In the genomic region with DNA sequence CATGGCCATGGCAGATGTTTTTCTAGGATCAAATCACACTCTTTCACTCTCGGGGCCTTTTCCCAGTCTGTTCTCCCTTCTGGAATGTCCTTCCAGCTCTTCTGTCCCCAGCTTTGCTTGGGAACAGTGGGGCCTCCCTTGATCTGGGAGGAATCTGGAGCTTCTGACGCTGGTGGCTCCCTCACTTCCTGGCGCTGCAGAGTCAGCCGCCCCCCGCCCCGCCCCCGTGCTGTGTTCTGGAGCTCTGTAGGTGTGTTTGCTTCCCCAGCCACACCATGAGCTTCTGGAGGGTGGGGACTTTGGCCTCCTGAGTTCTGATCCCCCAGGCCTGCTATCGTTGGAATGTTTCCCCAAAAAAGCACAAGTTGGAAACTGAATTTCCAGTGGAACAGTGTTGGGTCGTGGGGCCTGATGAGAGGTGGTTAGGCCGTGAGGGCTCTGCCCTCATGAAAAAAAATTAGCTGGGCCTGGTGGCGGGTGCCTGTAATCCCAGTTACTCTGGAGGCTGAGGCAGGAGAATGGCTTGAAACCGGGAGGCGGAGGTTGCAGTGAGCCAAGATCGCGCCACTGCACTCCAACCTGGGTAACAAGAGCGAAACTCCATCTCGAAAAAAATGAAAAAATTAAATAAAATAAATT, we compare ENCODE assay signal across 23 cellular contexts. TPM values are rescaled to one million over a fixed set of nuclear protein-coding genes. Genes with fewer than 3 reads are reported as not detected.
A peak's percentile ranks its signal among the peaks of the same experiment; 100 is the strongest.
DNase-seq lines count a peak whose midpoint lies in the region; ATAC-seq, FAIRE-seq and TF ChIP-seq lines count a peak whose summit lies in the region.
"Had no signal": no experiment of that assay in that cellular context is flagged by ENCODE, and none has a peak within 500 bp of the region (broad histone marks: within the 10 kb centered on the region; RNA-seq: fewer than 3 reads in every experiment).

No MANE protein-coding gene starts in this region.

- CTCF ChIA-PET in activated CD8-positive, alpha-beta T cell treated with anti-CD3 and anti-CD28 coated beads for 36 hours (lab: Charles Lee): interaction anchor here (1.1 to 1.9 kb wide), 2 partner anchors 12 to 20 kb away, joined by 4 to 6 read pairs; no protein-coding TSS in a partner anchor
- CTCF ChIA-PET in activated CD8-positive, alpha-beta T cell treated with anti-CD3 and anti-CD28 coated beads, Interleukin-2, amount 10 ng/mL, durations not matched to agents 7 days and 5 days (lab: Charles Lee): interaction anchor here (1.1 kb wide), 1 partner anchor 19 kb away, joined by 7 read pairs; no protein-coding TSS in a partner anchor
- CTCF ChIA-PET in K562 (lab: Yijun Ruan, JAX; ENCODE audit: low intra/inter-chr PET ratio): no interaction called here

- no peak for TF ChIP-seq POLR2A in K562 (conservative IDR thresholded peaks at IDR 0.05)
- TF ChIP-seq POLR2A in erythroblast (IDR thresholded peaks at IDR 0.05; ENCODE audit: low read length): no peak

- no peaks in the 10 kb centered on the region for H3K27me3 ChIP-seq in K562 (ENCODE audit: control insufficient read depth in 2 of 2, insufficient read depth in 2 of 2, low read length in 2 of 2)
- H3K27me3 ChIP-seq: gastrocnemius medialis, upper lobe of right lung had no signal

- in situ Hi-C loops in K562 (cut with MboI): no loop called here

- no TSS peak for BruUV-seq in K562 (replicated peaks; lab: Mats Ljungman, UMichigan)

- no peaks in the 10 kb centered on the region for H3K36me3 ChIP-seq in K562 (ENCODE audit: control insufficient read depth, insufficient read depth, low read length)
- H3K36me3 ChIP-seq: gastrocnemius medialis, upper lobe of right lung had no signal

- no peak overlapping the region for H3K4me3 ChIP-seq in K562
- H3K4me3 ChIP-seq: gastrocnemius medialis, upper lobe of right lung had no signal

- H3K9me3 Mint-ChIP-seq in activated CD8-positive, alpha-beta T cell treated with anti-CD3 and anti-CD28 coated beads for 36 hours: no peaks in the 10 kb centered on the region
- no peaks in the 10 kb centered on the region for H3K9me3 Mint-ChIP-seq in activated CD8-positive, alpha-beta T cell treated with anti-CD3 and anti-CD28 coated beads, Interleukin-2, amount 10 ng/mL, durations not matched to agents 7 days and 5 days (ENCODE audit: insufficient read depth)
- no peaks in the 10 kb centered on the region for H3K9me3 Mint-ChIP-seq in type B pancreatic cell
- H3K9me3 Mint-ChIP-seq in stimulated activated effector memory CD8-positive, alpha-beta T cell treated with anti-CD3 and anti-CD28 coated beads, Interleukin-12 subunit alpha, Interleukin-12 subunit beta, amount 100 ng/mL, for 72 hours: no peaks in the 10 kb centered on the region
- H3K9me3 Mint-ChIP-seq: activated CD4-positive, alpha-beta T cell treated with anti-CD3 and anti-CD28 coated beads, Interleukin-2, amount 10 ng/mL, durations not matched to agents 24 days and 14 days; stimulated activated naive CD8-positive, alpha-beta T cell treated with anti-CD3 and anti-CD28 coated beads, Interleukin-15, Interleukin-2, amounts not matched to agents 100 ng/mL and 50 ng/mL, for 24 hours; T-cell had no signal

- no peaks in the 10 kb centered on the region for H3K9me3 ChIP-seq in K562 (replicated peaks; ENCODE audit: control insufficient read depth, insufficient read depth, low read depth, low read length)
- H3K9me3 ChIP-seq: gastrocnemius medialis, upper lobe of right lung had no signal

- no peak overlapping the region for H3K4me3 Mint-ChIP-seq in activated CD8-positive, alpha-beta T cell treated with anti-CD3 and anti-CD28 coated beads for 36 hours
- no peak overlapping the region for H3K4me3 Mint-ChIP-seq in activated CD8-positive, alpha-beta T cell treated with anti-CD3 and anti-CD28 coated beads, Interleukin-2, amount 10 ng/mL, durations not matched to agents 7 days and 5 days
- peak overlapping the region; percentile 44 for H3K4me3 Mint-ChIP-seq in type B pancreatic cell
- no peak overlapping the region for H3K4me3 Mint-ChIP-seq in stimulated activated effector memory CD8-positive, alpha-beta T cell treated with anti-CD3 and anti-CD28 coated beads, Interleukin-12 subunit alpha, Interleukin-12 subunit beta, amount 100 ng/mL, for 72 hours
- H3K4me3 Mint-ChIP-seq: activated CD4-positive, alpha-beta T cell treated with anti-CD3 and anti-CD28 coated beads, Interleukin-2, amount 10 ng/mL, durations not matched to agents 24 days and 14 days; stimulated activated naive CD8-positive, alpha-beta T cell treated with anti-CD3 and anti-CD28 coated beads, Interleukin-15, Interleukin-2, amounts not matched to agents 100 ng/mL and 50 ng/mL, for 24 hours had no signal

- peak overlapping the region; percentile 80 for H2AFZ ChIP-seq in K562 (ENCODE audit: low read depth, low read length)

- H3K27ac ChIP-seq in K562 (ENCODE audit: extremely low read depth, low read depth, low read length): 0 out of 3 replicates have a peak overlapping the region, but pooled peaks have one; percentile 22
- H3K27ac ChIP-seq: gastrocnemius medialis, HL-60, parathyroid adenoma, upper lobe of right lung had no signal

- peaks cover 21 to 30% of the 10 kb centered on the region in 2 experiments for H3K4me1 ChIP-seq in K562 (replicated peaks in 1 of 2; ENCODE audit: control insufficient read depth in 2 of 2, insufficient read depth in 2 of 2, low read length in 2 of 2)
- H3K4me1 ChIP-seq: gastrocnemius medialis, parathyroid adenoma, upper lobe of right lung had no signal

- no peak for FAIRE-seq in K562 (lab: Jason Lieb, UNC)
- FAIRE-seq: bronchial epithelial cell, GM19239, H54 had no signal

- 0 out of 2 replicates have a peak overlapping the region, but pooled peaks have one; percentile 11 for H3K4me2 ChIP-seq in K562 (ENCODE audit: insufficient read depth, low read length)

- H4K20me1 ChIP-seq in K562 (replicated peaks; ENCODE audit: control insufficient read depth, insufficient read depth, low read length): no peaks in the 10 kb centered on the region

- DNase-seq in activated CD8-positive, alpha-beta T cell treated with anti-CD3 and anti-CD28 coated beads for 36 hours: peak; percentile 14
- DNase-seq in activated CD8-positive, alpha-beta T cell treated with anti-CD3 and anti-CD28 coated beads, Interleukin-2, amount 10 ng/mL, durations not matched to agents 7 days and 5 days: no peak
- DNase-seq in K562 (ENCODE audit: extremely low read depth in 1 of 4, low spot score in 3 of 4) (peak in 3 of 4 experiments; percentile 33 to 52 (median 51)), left kidney (ENCODE audit: low read depth, low spot score) (peak; percentile 74), type B pancreatic cell (ENCODE audit: extremely low spot score, unreplicated experiment) (no peak), erythroblast (lab: John Stamatoyannopoulos, UW) (no peak), kidney tubule cell (ENCODE audit: low spot score) (no peak)
- no peak for DNase-seq in stimulated activated effector memory CD8-positive, alpha-beta T cell treated with anti-CD3 and anti-CD28 coated beads, Interleukin-12 subunit alpha, Interleukin-12 subunit beta, amount 100 ng/mL, for 72 hours (ENCODE audit: low spot score in 2 of 2)
- DNase-seq: activated CD4-positive, alpha-beta T cell treated with anti-CD3 and anti-CD28 coated beads, Interleukin-2, amount 10 ng/mL, durations not matched to agents 24 days and 14 days; activated CD8-positive, alpha-beta memory T cell treated with anti-CD3 and anti-CD28 coated beads, Interleukin-2, amount 50 U/mL, for 48 hours; activated effector memory CD4-positive, alpha-beta T cell treated with Interleukin-2 at 50 U/mL for 16 hours; Calu3; gastrocnemius medialis; Karpas-422; NCI-H2081 treated with DMSO at 0.1 percent for 48 hours; T-cell; upper lobe of right lung had no signal

- no peak for TF ChIP-seq RAD21 in K562 (CRISPR knock-in tag; conservative IDR thresholded peaks at IDR 0.05 in 1 of 2, IDR thresholded peaks at IDR 0.05 in 1 of 2)

- no peak for TF ChIP-seq CTCF in activated CD8-positive, alpha-beta T cell treated with anti-CD3 and anti-CD28 coated beads for 36 hours (IDR thresholded peaks at IDR 0.05)
- TF ChIP-seq CTCF in K562 (IDR thresholded peaks at IDR 0.05 in 2 of 3, conservative IDR thresholded peaks at IDR 0.05 in 1 of 3; ENCODE audit: insufficient read depth in 2 of 3, low read depth in 1 of 3, low read length in 3 of 3) (no peak), type B pancreatic cell (conservative IDR thresholded peaks at IDR 0.05) (no peak)

- no peaks in the 10 kb centered on the region for H3K36me3 Mint-ChIP-seq in activated CD8-positive, alpha-beta T cell treated with anti-CD3 and anti-CD28 coated beads for 36 hours (ENCODE audit: low read depth)
- H3K36me3 Mint-ChIP-seq in activated CD8-positive, alpha-beta T cell treated with anti-CD3 and anti-CD28 coated beads, Interleukin-2, amount 10 ng/mL, durations not matched to agents 7 days and 5 days (ENCODE audit: low read depth): no peaks in the 10 kb centered on the region
- no peaks in the 10 kb centered on the region for H3K36me3 Mint-ChIP-seq in type B pancreatic cell
- no peaks in the 10 kb centered on the region for H3K36me3 Mint-ChIP-seq in stimulated activated effector memory CD8-positive, alpha-beta T cell treated with anti-CD3 and anti-CD28 coated beads, Interleukin-12 subunit alpha, Interleukin-12 subunit beta, amount 100 ng/mL, for 72 hours
- H3K36me3 Mint-ChIP-seq: T-cell had no signal

- intact Hi-C loops in activated CD8-positive, alpha-beta T cell treated with anti-CD3 and anti-CD28 coated beads for 36 hours (cut with micrococcal nuclease): no loop called here
- intact Hi-C loops in K562 (cut with micrococcal nuclease): no loop called here

- H3K27ac Mint-ChIP-seq in activated CD8-positive, alpha-beta T cell treated with anti-CD3 and anti-CD28 coated beads for 36 hours: no peak overlapping the region
- no peak overlapping the region for H3K27ac Mint-ChIP-seq in activated CD8-positive, alpha-beta T cell treated with anti-CD3 and anti-CD28 coated beads, Interleukin-2, amount 10 ng/mL, durations not matched to agents 7 days and 5 days
- H3K27ac Mint-ChIP-seq in type B pancreatic cell: peak overlapping the region; percentile 73
- no peak overlapping the region for H3K27ac Mint-ChIP-seq in stimulated activated effector memory CD8-positive, alpha-beta T cell treated with anti-CD3 and anti-CD28 coated beads, Interleukin-12 subunit alpha, Interleukin-12 subunit beta, amount 100 ng/mL, for 72 hours
- H3K27ac Mint-ChIP-seq: activated CD4-positive, alpha-beta T cell treated with anti-CD3 and anti-CD28 coated beads, Interleukin-2, amount 10 ng/mL, durations not matched to agents 24 days and 14 days; stimulated activated naive CD8-positive, alpha-beta T cell treated with anti-CD3 and anti-CD28 coated beads, Interleukin-15, Interleukin-2, amounts not matched to agents 100 ng/mL and 50 ng/mL, for 24 hours; T-cell had no signal

- H3K9me1 ChIP-seq in K562 (ENCODE audit: control insufficient read depth, insufficient read depth, low read length): no peaks in the 10 kb centered on the region

- WGBS in K562 (ENCODE audit: insufficient coverage, low coverage, missing lambda C conversion rate): 74% methylated on average over 8 of the region's 17 CpGs

- peaks cover 4% of the 10 kb centered on the region for H3K4me1 Mint-ChIP-seq in activated CD8-positive, alpha-beta T cell treated with anti-CD3 and anti-CD28 coated beads for 36 hours (ENCODE audit: low read depth)
- H3K4me1 Mint-ChIP-seq in activated CD8-positive, alpha-beta T cell treated with anti-CD3 and anti-CD28 coated beads, Interleukin-2, amount 10 ng/mL, durations not matched to agents 7 days and 5 days (ENCODE audit: low read depth): peaks cover 15% of the 10 kb centered on the region
- peaks cover 19% of the 10 kb centered on the region for H3K4me1 Mint-ChIP-seq in type B pancreatic cell (ENCODE audit: unreplicated experiment)
- peaks cover 5% of the 10 kb centered on the region for H3K4me1 Mint-ChIP-seq in stimulated activated effector memory CD8-positive, alpha-beta T cell treated with anti-CD3 and anti-CD28 coated beads, Interleukin-12 subunit alpha, Interleukin-12 subunit beta, amount 100 ng/mL, for 72 hours

- peak overlapping the region in 1 of 2 experiments; percentile 50; a peak in 1 of 4 replicates for H3K9ac ChIP-seq in K562 (ENCODE audit: insufficient read depth in 1 of 2, low read depth in 2 of 2, low read length in 2 of 2)
- H3K9ac ChIP-seq: parathyroid adenoma had no signal

- no peaks in the 10 kb centered on the region for H3K27me3 Mint-ChIP-seq in activated CD8-positive, alpha-beta T cell treated with anti-CD3 and anti-CD28 coated beads for 36 hours
- H3K27me3 Mint-ChIP-seq in activated CD8-positive, alpha-beta T cell treated with anti-CD3 and anti-CD28 coated beads, Interleukin-2, amount 10 ng/mL, durations not matched to agents 7 days and 5 days (ENCODE audit: low read depth): peaks cover 2% of the 10 kb centered on the region
- H3K27me3 Mint-ChIP-seq in type B pancreatic cell: no peaks in the 10 kb centered on the region
- H3K27me3 Mint-ChIP-seq: stimulated activated naive CD8-positive, alpha-beta T cell treated with anti-CD3 and anti-CD28 coated beads, Interleukin-15, Interleukin-2, amounts not matched to agents 100 ng/mL and 50 ng/mL, for 24 hours; T-cell had no signal

- no peak for TF ChIP-seq EP300 in K562 (IDR thresholded peaks at IDR 0.05; ENCODE audit: low read length)

- ATAC-seq in activated CD8-positive, alpha-beta T cell treated with anti-CD3 and anti-CD28 coated beads for 36 hours: no peak
- no peak for ATAC-seq in activated CD8-positive, alpha-beta T cell treated with anti-CD3 and anti-CD28 coated beads, Interleukin-2, amount 10 ng/mL, durations not matched to agents 7 days and 5 days
- peak; percentile 73 for ATAC-seq in K562
- ATAC-seq in stimulated activated effector memory CD8-positive, alpha-beta T cell treated with anti-CD3 and anti-CD28 coated beads, Interleukin-12 subunit alpha, Interleukin-12 subunit beta, amount 100 ng/mL, for 72 hours: no peak
- ATAC-seq: gastrocnemius medialis, T-cell, upper lobe of right lung had no signal

- POLR2A ChIA-PET in activated CD8-positive, alpha-beta T cell treated with anti-CD3 and anti-CD28 coated beads for 36 hours (lab: Charles Lee): interaction anchor here (0.5 to 0.9 kb wide), 4 partner anchors 13 to 640 kb away, joined by 3 read pairs; no protein-coding TSS in a partner anchor
- POLR2A ChIA-PET in activated CD8-positive, alpha-beta T cell treated with anti-CD3 and anti-CD28 coated beads, Interleukin-2, amount 10 ng/mL, durations not matched to agents 7 days and 5 days (lab: Charles Lee): no interaction called here
- POLR2A ChIA-PET in K562 (lab: Yijun Ruan, JAX): interaction anchor here (0.6 to 1.6 kb wide), 5 partner anchors 16 to 142 kb away, joined by 3 to 7 read pairs (median 3); no protein-coding TSS in a partner anchor

- no peaks in the 10 kb centered on the region for H3K79me2 ChIP-seq in K562 (ENCODE audit: control insufficient read depth, insufficient read depth, low read length)
- H3K79me2 ChIP-seq: parathyroid adenoma had no signal

RNA-seq across cellular contexts. Expression of gene RCOR1, which starts 17.5 kb away (rescaled TPM):
- 10 to 100 TPM; 16.1 to 16.2 TPM for total RNA-seq in activated CD8-positive, alpha-beta T cell treated with anti-CD3 and anti-CD28 coated beads for 36 hours
- total RNA-seq in activated CD8-positive, alpha-beta T cell treated with anti-CD3 and anti-CD28 coated beads, Interleukin-2, amount 10 ng/mL, durations not matched to agents 7 days and 5 days: 10 to 100 TPM; 22.4 to 24.7 TPM
- 52.9 and 97.1 TPM in 2 replicates for total RNA-seq in K562 (2011; cell fraction: chromatin; rRNA removed; ENCODE audit: low replicate concordance)
- 37.2 and 37.4 TPM in 2 replicates for total RNA-seq in K562 (2011; cell fraction: nucleolus; rRNA removed)
- 55.9 and 83.7 TPM in 2 replicates for total RNA-seq in K562 (2011; cell fraction: nucleoplasm; rRNA removed)
- total RNA-seq in K562 (2014; rRNA removed) (12.8 and 14.5 TPM in 2 replicates), K562 (2014; rRNA removed; fragmentation: Illumina TruSeq; extraction: Trizol) (28.4 and 34.6 TPM in 2 replicates), K562 (2015; rRNA removed; fragmentation: Illumina TruSeq; extraction: Trizol) (20.9 and 21.6 TPM in 2 replicates), K562 (2021) (39.9 and 47.9 TPM in 2 replicates), type B pancreatic cell (ENCODE audit: low replicate concordance) (35.3 and 37.5 TPM in 2 replicates)
- polyA plus RNA-seq in K562 (2011; rRNA removed) (28.7 and 29.3 TPM in 2 replicates), K562 (2014; fragmentation: Illumina TruSeq; extraction: Trizol) (35.3 and 35.6 TPM in 2 replicates), K562 (2014; fragmentation: Nextera tagmentation; extraction: Ambion mirVana) (10 to 100 TPM in 1 of 2 experiments, 1 to 10 TPM in 1; 8.5 to 10.9 TPM), K562 (2014; rRNA removed) (16.9 and 19.1 TPM in 2 replicates)
- 14.3 and 23.5 TPM in 2 replicates for polyA plus RNA-seq in K562 (2011; cell fraction: cytosol; rRNA removed)
- polyA plus RNA-seq in K562 (2011; cell fraction: nucleus; rRNA removed): 28.5 and 38.9 TPM in 2 replicates
- polyA plus RNA-seq in K562 (2012): 21.9 and 22.8 TPM in 2 replicates
- 34.1 and 35.8 TPM in 2 replicates for polyA minus RNA-seq in K562 (2011; rRNA and poly(A)+ RNA removed)
- 22.5 and 26.1 TPM in 2 replicates for polyA minus RNA-seq in K562 (2011; cell fraction: cytosol; rRNA and poly(A)+ RNA removed)
- polyA minus RNA-seq in K562 (2011; cell fraction: nucleus; rRNA and poly(A)+ RNA removed): 12.4 and 24.8 TPM in 2 replicates

Comparison
In these comparisons a context has a peak if more than half of its experiments do, and no peak if none do; other contexts are left out.
1. DNase-seq: peak in activated CD8-positive, alpha-beta T cell treated with anti-CD3 and anti-CD28 coated beads for 36 hours (single experiment), K562 (3 of 4) and left kidney (single experiment); none in activated CD8-positive, alpha-beta T cell treated with anti-CD3 and anti-CD28 coated beads, Interleukin-2, amount 10 ng/mL, durations not matched to agents 7 days and 5 days (single experiment), type B pancreatic cell (single experiment), stimulated activated effector memory CD8-positive, alpha-beta T cell treated with anti-CD3 and anti-CD28 coated beads, Interleukin-12 subunit alpha, Interleukin-12 subunit beta, amount 100 ng/mL, for 72 hours (0 of 2), erythroblast (0 of 2) and kidney tubule cell (single experiment).